30 cellular contexts compared by ENCODE assay signal in the genomic region with DNA sequence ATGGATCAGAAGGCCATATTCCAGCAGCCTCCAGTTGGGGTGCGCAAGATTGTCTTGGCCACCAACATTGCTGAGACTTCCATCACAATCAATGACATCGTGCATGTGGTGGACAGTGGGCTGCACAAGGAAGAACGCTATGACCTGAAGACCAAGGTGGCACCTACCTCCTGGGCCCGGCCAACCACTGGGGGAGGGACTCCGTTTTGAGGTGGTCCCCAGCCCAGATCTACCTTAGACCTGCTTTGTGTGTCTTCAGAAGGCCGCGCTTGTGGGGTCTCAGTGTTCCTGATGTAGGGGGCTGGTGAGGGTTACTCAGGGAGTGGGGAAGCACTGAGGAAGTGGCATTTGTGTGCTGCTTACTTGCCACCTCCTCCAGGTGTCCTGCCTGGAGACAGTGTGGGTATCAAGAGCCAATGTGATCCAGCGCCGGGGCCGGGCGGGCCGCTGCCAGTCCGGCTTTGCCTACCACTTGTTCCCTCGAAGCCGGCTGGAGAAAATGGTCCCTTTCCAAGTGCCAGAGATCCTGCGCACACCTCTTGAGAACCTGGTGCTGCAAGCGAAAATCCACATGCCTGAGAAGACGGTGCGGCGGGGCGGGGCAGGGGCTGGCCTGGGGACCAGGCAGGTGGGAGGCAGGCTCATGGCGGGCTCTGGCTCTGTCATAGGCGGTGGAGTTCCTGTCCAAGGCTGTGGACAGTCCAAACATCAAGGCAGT.
"Had no signal": no experiment of that assay in that cellular context is flagged by ENCODE, and none has a peak within 500 bp of the region (broad histone marks: within the 10 kb centered on the region; RNA-seq: fewer than 3 reads in every experiment).

No MANE protein-coding gene starts in this region.

- H3K4me3 Mint-ChIP-seq: activated CD4-positive, alpha-beta memory T cell treated with anti-CD3 and anti-CD28 coated beads, Interleukin-2, amount 10 ng/mL, durations not matched to agents 7 days and 5 days; activated CD4-positive, alpha-beta T cell treated with anti-CD3 and anti-CD28 coated beads, Interleukin-2, amount 10 ng/mL, durations not matched to agents 7 days and 5 days; central memory CD8-positive, alpha-beta T cell; natural killer cell treated with Interleukin-12 subunit alpha and Interleukin-12 subunit beta and Interleukin-15 and Interleukin-18, amount 100 ng/mL, for 72 hours; stimulated activated naive B cell treated with anti-CD40 and anti-IgM and Interleukin-4, amounts not matched to agents 10 μg/mL and 1 μg/mL and 100 μg/mL, for 72 hours; T-helper 1 cell treated with Interleukin-12 subunit alpha and Interleukin-12 subunit beta and Interleukin-4 antibody, amounts not matched to agents 30 μg/mL and 1 μg/mL, for 36 hours had no signal

- H3K27ac Mint-ChIP-seq: activated CD4-positive, alpha-beta memory T cell treated with anti-CD3 and anti-CD28 coated beads, Interleukin-2, amount 10 ng/mL, durations not matched to agents 7 days and 5 days; activated CD4-positive, alpha-beta T cell treated with anti-CD3 and anti-CD28 coated beads, Interleukin-2, amount 10 ng/mL, durations not matched to agents 7 days and 5 days; natural killer cell treated with Interleukin-12 subunit alpha and Interleukin-12 subunit beta and Interleukin-15 and Interleukin-18, amount 100 ng/mL, for 72 hours; T-helper 1 cell treated with Interleukin-12 subunit alpha and Interleukin-12 subunit beta and Interleukin-4 antibody, amounts not matched to agents 30 μg/mL and 1 μg/mL, for 36 hours had no signal

- H3K9me3 ChIP-seq: breast epithelium, gastrocnemius medialis, mucosa of descending colon, neutrophil, ovary, prostate gland, sigmoid colon, tibial nerve had no signal

- H3K27me3 ChIP-seq: breast epithelium, gastrocnemius medialis, neutrophil, ovary, sigmoid colon, tibial nerve had no signal

- H3K4me1 ChIP-seq: breast epithelium, gastrocnemius medialis, prostate gland, sigmoid colon, tibial nerve had no signal

- H3K36me3 Mint-ChIP-seq: activated naive CD4-positive, alpha-beta T cell treated with anti-CD3 and anti-CD28 coated beads, Interleukin-2, amount 50 U/mL, for 72 hours had no signal

- FAIRE-seq: colon, endometrium, islet of Langerhans, small intestine had no signal

- H3K4me1 Mint-ChIP-seq: activated CD4-positive, alpha-beta memory T cell treated with anti-CD3 and anti-CD28 coated beads, Interleukin-2, amount 10 ng/mL, durations not matched to agents 7 days and 5 days; activated CD4-positive, alpha-beta T cell treated with anti-CD3 and anti-CD28 coated beads, Interleukin-2, amount 10 ng/mL, durations not matched to agents 7 days and 5 days had no signal

- H3K36me3 ChIP-seq: ovary had no signal

- H3K27ac ChIP-seq: breast epithelium, neutrophil, ovary, prostate gland, tibial nerve had no signal

- H3K9me3 Mint-ChIP-seq: activated CD4-positive, alpha-beta memory T cell treated with anti-CD3 and anti-CD28 coated beads, Interleukin-2, amount 10 ng/mL, durations not matched to agents 7 days and 5 days; activated CD4-positive, alpha-beta T cell treated with anti-CD3 and anti-CD28 coated beads, Interleukin-2, amount 10 ng/mL, durations not matched to agents 7 days and 5 days; activated naive CD4-positive, alpha-beta T cell treated with anti-CD3 and anti-CD28 coated beads, Interleukin-2, amount 50 U/mL, for 72 hours; central memory CD8-positive, alpha-beta T cell; natural killer cell treated with Interleukin-12 subunit alpha and Interleukin-12 subunit beta and Interleukin-15 and Interleukin-18, amount 100 ng/mL, for 72 hours; stimulated activated naive B cell treated with anti-CD40 and anti-IgM and Interleukin-4, amounts not matched to agents 10 μg/mL and 1 μg/mL and 100 μg/mL, for 72 hours; T-helper 1 cell treated with Interleukin-12 subunit alpha and Interleukin-12 subunit beta and Interleukin-4 antibody, amounts not matched to agents 30 μg/mL and 1 μg/mL, for 36 hours had no signal

- H3K27me3 Mint-ChIP-seq: activated CD4-positive, alpha-beta memory T cell treated with anti-CD3 and anti-CD28 coated beads, Interleukin-2, amount 10 ng/mL, durations not matched to agents 7 days and 5 days; activated CD4-positive, alpha-beta T cell treated with anti-CD3 and anti-CD28 coated beads, Interleukin-2, amount 10 ng/mL, durations not matched to agents 7 days and 5 days; central memory CD8-positive, alpha-beta T cell; natural killer cell treated with Interleukin-12 subunit alpha and Interleukin-12 subunit beta and Interleukin-15 and Interleukin-18, amount 100 ng/mL, for 72 hours; stimulated activated naive B cell treated with anti-CD40 and anti-IgM and Interleukin-4, amounts not matched to agents 10 μg/mL and 1 μg/mL and 100 μg/mL, for 72 hours had no signal

- ATAC-seq: activated naive CD4-positive, alpha-beta T cell treated with anti-CD3 and anti-CD28 coated beads, Interleukin-2, amount 50 U/mL, for 72 hours; mucosa of descending colon; stimulated activated naive B cell treated with anti-CD40 and anti-IgM and Interleukin-4, amounts not matched to agents 10 μg/mL and 1 μg/mL and 100 μg/mL, for 72 hours had no signal

- DNase-seq: activated CD4-positive, alpha-beta memory T cell treated with anti-CD3 and anti-CD28 coated beads, Interleukin-2, amount 10 ng/mL, durations not matched to agents 7 days and 5 days; activated CD4-positive, alpha-beta T cell treated with anti-CD3 and anti-CD28 coated beads, Interleukin-2, amount 10 ng/mL, durations not matched to agents 7 days and 5 days; activated CD4-positive, CD25-positive, alpha-beta regulatory T cell treated with anti-CD3 and anti-CD28 coated beads, Interleukin-2, amount 50 U/mL, for 72 hours; activated naive CD4-positive, alpha-beta T cell; activated T-cell treated with anti-CD3 and anti-CD28 coated beads, Interleukin-2, amount 50 U/mL, for 48 hours; dermis blood vessel endothelial cell; effector CD8-positive, alpha-beta T cell; glutamatergic neuron; left ventricle myocardium superior; mucosa of descending colon; ovary; retina; sigmoid colon; small intestine; stimulated activated CD4-positive, alpha-beta T cell treated with anti-CD3 and anti-CD28 coated beads, Interleukin-4, amount 100 ng/mL, for 4 hours; stimulated activated CD8-positive, alpha-beta memory T cell treated with anti-CD3 and anti-CD28 coated beads, Interleukin-4, amount 100 ng/mL, for 48 hours; stimulated activated naive B cell treated with anti-CD40 and anti-IgM and Interleukin-4, amounts not matched to agents 10 μg/mL and 1 μg/mL and 100 μg/mL, for 72 hours; T1000 had no signal

- H3K4me3 ChIP-seq: breast epithelium, gastrocnemius medialis, mucosa of descending colon, ovary, prostate gland, sigmoid colon, tibial nerve had no signal
